2 cellular contexts compared by ENCODE assay signal in the genomic region with DNA sequence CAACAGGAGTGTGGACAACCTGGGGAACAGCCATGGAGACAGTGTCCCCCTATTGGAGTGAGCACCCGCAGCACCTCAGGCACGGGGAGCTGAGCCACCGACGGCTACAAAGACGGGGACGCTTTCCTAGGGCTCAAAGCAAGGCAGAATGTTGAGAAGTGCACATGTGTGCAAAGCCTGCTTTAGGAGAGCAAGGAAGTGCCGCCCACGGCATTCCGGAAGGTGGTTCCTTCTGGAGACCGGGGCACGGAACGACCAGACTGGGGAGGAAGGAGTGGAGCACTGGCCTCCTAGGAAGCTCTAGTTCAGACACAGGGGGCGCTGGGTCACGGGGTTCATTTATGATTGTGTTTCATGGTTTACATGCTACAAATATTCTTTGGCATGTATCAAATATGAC.
TF ChIP-seq lines count a peak whose summit lies in the region.

No MANE protein-coding gene starts in this region.

TF ChIP-seq in SK-N-SH, 30 proteins besides CTCF, POLR2A, EP300 and RAD21 (continued from another document):
- TF ChIP-seq MEF2A (IDR thresholded peaks at IDR 0.05; ENCODE audit: borderline replicate concordance, low read depth) (no peak), CHD2 (IDR thresholded peaks at IDR 0.05; ENCODE audit: low read length, partially characterized antibody) (no peak), MXI1 (IDR thresholded peaks at IDR 0.05; ENCODE audit: low read depth, low read length) (no peak), SMC3 (IDR thresholded peaks at IDR 0.05; ENCODE audit: low read depth, low read length) (no peak), GABPA (IDR thresholded peaks at IDR 0.05; ENCODE audit: low read depth) (no peak), RFX5 (IDR thresholded peaks at IDR 0.05; ENCODE audit: low read length) (no peak)
- TF ChIP-seq, protein P1, sequence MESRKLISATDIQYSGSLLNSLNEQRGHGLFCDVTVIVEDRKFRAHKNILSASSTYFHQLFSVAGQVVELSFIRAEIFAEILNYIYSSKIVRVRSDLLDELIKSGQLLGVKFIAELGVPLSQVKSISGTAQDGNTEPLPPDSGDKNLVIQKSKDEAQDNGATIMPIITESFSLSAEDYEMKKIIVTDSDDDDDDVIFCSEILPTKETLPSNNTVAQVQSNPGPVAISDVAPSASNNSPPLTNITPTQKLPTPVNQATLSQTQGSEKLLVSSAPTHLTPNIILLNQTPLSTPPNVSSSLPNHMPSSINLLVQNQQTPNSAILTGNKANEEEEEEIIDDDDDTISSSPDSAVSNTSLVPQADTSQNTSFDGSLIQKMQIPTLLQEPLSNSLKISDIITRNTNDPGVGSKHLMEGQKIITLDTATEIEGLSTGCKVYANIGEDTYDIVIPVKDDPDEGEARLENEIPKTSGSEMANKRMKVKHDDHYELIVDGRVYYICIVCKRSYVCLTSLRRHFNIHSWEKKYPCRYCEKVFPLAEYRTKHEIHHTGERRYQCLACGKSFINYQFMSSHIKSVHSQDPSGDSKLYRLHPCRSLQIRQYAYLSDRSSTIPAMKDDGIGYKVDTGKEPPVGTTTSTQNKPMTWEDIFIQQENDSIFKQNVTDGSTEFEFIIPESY (IDR thresholded peaks at IDR 0.05; ENCODE audit: borderline replicate concordance, low read depth): no peak
- TF ChIP-seq, protein P2, sequence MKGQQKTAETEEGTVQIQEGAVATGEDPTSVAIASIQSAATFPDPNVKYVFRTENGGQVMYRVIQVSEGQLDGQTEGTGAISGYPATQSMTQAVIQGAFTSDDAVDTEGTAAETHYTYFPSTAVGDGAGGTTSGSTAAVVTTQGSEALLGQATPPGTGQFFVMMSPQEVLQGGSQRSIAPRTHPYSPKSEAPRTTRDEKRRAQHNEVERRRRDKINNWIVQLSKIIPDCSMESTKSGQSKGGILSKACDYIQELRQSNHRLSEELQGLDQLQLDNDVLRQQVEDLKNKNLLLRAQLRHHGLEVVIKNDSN (IDR thresholded peaks at IDR 0.05; ENCODE audit: borderline replicate concordance, low read depth): no peak

TF ChIP-seq in SK-N-SH treated with all-trans-retinoic acid at 6 μM for 48 hours, 23 proteins besides CTCF, POLR2A, EP300 and RAD21 (continued from another document):
- TF ChIP-seq, protein P3, sequence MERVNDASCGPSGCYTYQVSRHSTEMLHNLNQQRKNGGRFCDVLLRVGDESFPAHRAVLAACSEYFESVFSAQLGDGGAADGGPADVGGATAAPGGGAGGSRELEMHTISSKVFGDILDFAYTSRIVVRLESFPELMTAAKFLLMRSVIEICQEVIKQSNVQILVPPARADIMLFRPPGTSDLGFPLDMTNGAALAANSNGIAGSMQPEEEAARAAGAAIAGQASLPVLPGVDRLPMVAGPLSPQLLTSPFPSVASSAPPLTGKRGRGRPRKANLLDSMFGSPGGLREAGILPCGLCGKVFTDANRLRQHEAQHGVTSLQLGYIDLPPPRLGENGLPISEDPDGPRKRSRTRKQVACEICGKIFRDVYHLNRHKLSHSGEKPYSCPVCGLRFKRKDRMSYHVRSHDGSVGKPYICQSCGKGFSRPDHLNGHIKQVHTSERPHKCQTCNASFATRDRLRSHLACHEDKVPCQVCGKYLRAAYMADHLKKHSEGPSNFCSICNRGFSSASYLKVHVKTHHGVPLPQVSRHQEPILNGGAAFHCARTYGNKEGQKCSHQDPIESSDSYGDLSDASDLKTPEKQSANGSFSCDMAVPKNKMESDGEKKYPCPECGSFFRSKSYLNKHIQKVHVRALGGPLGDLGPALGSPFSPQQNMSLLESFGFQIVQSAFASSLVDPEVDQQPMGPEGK (CRISPR knock-in tag; IDR thresholded peaks at IDR 0.05; ENCODE audit: borderline replicate concordance): no peak
- TF ChIP-seq, protein P4, sequence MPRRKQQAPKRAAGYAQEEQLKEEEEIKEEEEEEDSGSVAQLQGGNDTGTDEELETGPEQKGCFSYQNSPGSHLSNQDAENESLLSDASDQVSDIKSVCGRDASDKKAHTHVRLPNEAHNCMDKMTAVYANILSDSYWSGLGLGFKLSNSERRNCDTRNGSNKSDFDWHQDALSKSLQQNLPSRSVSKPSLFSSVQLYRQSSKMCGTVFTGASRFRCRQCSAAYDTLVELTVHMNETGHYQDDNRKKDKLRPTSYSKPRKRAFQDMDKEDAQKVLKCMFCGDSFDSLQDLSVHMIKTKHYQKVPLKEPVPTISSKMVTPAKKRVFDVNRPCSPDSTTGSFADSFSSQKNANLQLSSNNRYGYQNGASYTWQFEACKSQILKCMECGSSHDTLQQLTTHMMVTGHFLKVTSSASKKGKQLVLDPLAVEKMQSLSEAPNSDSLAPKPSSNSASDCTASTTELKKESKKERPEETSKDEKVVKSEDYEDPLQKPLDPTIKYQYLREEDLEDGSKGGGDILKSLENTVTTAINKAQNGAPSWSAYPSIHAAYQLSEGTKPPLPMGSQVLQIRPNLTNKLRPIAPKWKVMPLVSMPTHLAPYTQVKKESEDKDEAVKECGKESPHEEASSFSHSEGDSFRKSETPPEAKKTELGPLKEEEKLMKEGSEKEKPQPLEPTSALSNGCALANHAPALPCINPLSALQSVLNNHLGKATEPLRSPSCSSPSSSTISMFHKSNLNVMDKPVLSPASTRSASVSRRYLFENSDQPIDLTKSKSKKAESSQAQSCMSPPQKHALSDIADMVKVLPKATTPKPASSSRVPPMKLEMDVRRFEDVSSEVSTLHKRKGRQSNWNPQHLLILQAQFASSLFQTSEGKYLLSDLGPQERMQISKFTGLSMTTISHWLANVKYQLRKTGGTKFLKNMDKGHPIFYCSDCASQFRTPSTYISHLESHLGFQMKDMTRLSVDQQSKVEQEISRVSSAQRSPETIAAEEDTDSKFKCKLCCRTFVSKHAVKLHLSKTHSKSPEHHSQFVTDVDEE (CRISPR knock-in tag; IDR thresholded peaks at IDR 0.05): no peak
- no peak for TF ChIP-seq OSR1 (CRISPR knock-in tag; IDR thresholded peaks at IDR 0.05)
- TF ChIP-seq, protein P5, sequence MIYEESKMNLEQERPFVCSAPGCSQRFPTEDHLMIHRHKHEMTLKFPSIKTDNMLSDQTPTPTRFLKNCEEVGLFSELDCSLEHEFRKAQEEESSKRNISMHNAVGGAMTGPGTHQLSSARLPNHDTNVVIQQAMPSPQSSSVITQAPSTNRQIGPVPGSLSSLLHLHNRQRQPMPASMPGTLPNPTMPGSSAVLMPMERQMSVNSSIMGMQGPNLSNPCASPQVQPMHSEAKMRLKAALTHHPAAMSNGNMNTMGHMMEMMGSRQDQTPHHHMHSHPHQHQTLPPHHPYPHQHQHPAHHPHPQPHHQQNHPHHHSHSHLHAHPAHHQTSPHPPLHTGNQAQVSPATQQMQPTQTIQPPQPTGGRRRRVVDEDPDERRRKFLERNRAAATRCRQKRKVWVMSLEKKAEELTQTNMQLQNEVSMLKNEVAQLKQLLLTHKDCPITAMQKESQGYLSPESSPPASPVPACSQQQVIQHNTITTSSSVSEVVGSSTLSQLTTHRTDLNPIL (CRISPR knock-in tag; IDR thresholded peaks at IDR 0.05; ENCODE audit: low read depth): no peak
- no peak for TF ChIP-seq PPARA (CRISPR knock-in tag; IDR thresholded peaks at IDR 0.05; ENCODE audit: borderline replicate concordance)
- TF ChIP-seq RARB (CRISPR knock-in tag; IDR thresholded peaks at IDR 0.05): no peak
TF ChIP-seq in SK-N-SH treated with all-trans-retinoic acid at 6 μM for 48 hours: peak in this region for 0.
